In genomic region chr17:42034059-42034458, GRCh38 we compare ENCODE assay signal across 1 cellular context.
TF ChIP-seq lines count a peak whose summit lies in the region.

No MANE protein-coding gene starts in this region.

TF ChIP-seq in K562, 482 proteins besides CTCF, POLR2A, EP300 and RAD21 (continues in another document):
- TF ChIP-seq PBX2 (CRISPR knock-in tag; IDR thresholded peaks at IDR 0.05; ENCODE audit: low read depth) (no peak), PBX2 (tag; conservative IDR thresholded peaks at IDR 0.05; ENCODE audit: low read depth) (peak; percentile 38; the same call in 1 of the 2 replicates), ARHGAP35 (IDR thresholded peaks at IDR 0.05; ENCODE audit: partially characterized antibody) (no peak), ZC3H11A (IDR thresholded peaks at IDR 0.05; ENCODE audit: low read depth, low read length) (no peak), MEIS2 (IDR thresholded peaks at IDR 0.05; ENCODE audit: partially characterized antibody) (peak; percentile 67), ZNF644 (tag; IDR thresholded peaks at IDR 0.05; ENCODE audit: low read depth) (no peak), ARID3A (IDR thresholded peaks at IDR 0.05; ENCODE audit: borderline replicate concordance, low read depth, low read length) (no peak), NCOA4 (IDR thresholded peaks at IDR 0.05; ENCODE audit: partially characterized antibody) (no peak), PRPF4 (IDR thresholded peaks at IDR 0.05; ENCODE audit: insufficient read depth, low read depth, low read length, poor library complexity, severe bottlenecking) (no peak), DEAF1 (CRISPR knock-in tag; IDR thresholded peaks at IDR 0.05) (no peak), DPF2 (IDR thresholded peaks at IDR 0.05) (no peak), NFIC (IDR thresholded peaks at IDR 0.05) (peak; percentile 49), MEF2D (tag; conservative IDR thresholded peaks at IDR 0.05; ENCODE audit: low read depth) (no peak), ZHX1 (conservative IDR thresholded peaks at IDR 0.05; ENCODE audit: low read length) (no peak), PKNOX1 (IDR thresholded peaks at IDR 0.05) (0 out of 2 replicates have a peak, but pooled peaks have one; percentile 21), BRF1 (IDR thresholded peaks at IDR 0.05; ENCODE audit: borderline replicate concordance, extremely low read depth, insufficient read length) (no peak), MAX (CRISPR knock-in tag; IDR thresholded peaks at IDR 0.05) (no peak), MAFG (tag; conservative IDR thresholded peaks at IDR 0.05) (no peak), GABPB2 (CRISPR knock-in tag; conservative IDR thresholded peaks at IDR 0.05) (no peak), ZNF318 (IDR thresholded peaks at IDR 0.05; ENCODE audit: borderline replicate concordance in 1 of 2, low read depth in 1 of 2) (no peak), MYBL2 (IDR thresholded peaks at IDR 0.05; ENCODE audit: low read depth) (no peak), MYBL2 (CRISPR knock-in tag; IDR thresholded peaks at IDR 0.05; ENCODE audit: borderline replicate concordance) (no peak), PTBP1 (IDR thresholded peaks at IDR 0.05; ENCODE audit: low read depth, low read length) (no peak), ZNF589 (CRISPR knock-in tag; IDR thresholded peaks at IDR 0.05; ENCODE audit: low read depth) (no peak), ATF4 (CRISPR knock-in tag; IDR thresholded peaks at IDR 0.05) (no peak), SMARCE1 (IDR thresholded peaks at IDR 0.05) (no peak), IRF9 (tag; IDR thresholded peaks at IDR 0.05) (no peak), ATF7 (IDR thresholded peaks at IDR 0.05) (no peak), CHAMP1 (IDR thresholded peaks at IDR 0.05) (no peak)
